26 cellular contexts compared by ENCODE assay signal in genomic region chr5:66739923-66740322, GRCh38.
"Had no signal": no experiment of that assay in that cellular context is flagged by ENCODE, and none has a peak within 500 bp of the region (broad histone marks: within the 10 kb centered on the region; RNA-seq: fewer than 3 reads in every experiment).

No MANE protein-coding gene starts in this region.

- H3K36me3 ChIP-seq: ascending aorta, esophagus muscularis mucosa, gastroesophageal sphincter, heart left ventricle, right atrium auricular region, transverse colon, vagina had no signal

- H3K27ac Mint-ChIP-seq: activated CD4-positive, alpha-beta T cell treated with anti-CD3 and anti-CD28 coated beads, Interleukin-2, amount 10 ng/mL, durations not matched to agents 7 days and 5 days; activated naive CD4-positive, alpha-beta T cell treated with anti-CD3 and anti-CD28 coated beads, Interleukin-2, amount 10 ng/mL, durations not matched to agents 7 days and 5 days; activated naive CD8-positive, alpha-beta T cell treated with anti-CD3 and anti-CD28 coated beads, Interleukin-2, amount 50 U/mL, for 24 hours; dendritic cell treated with granulocyte-macrophage colony-stimulating factor and Interleukin-4, amounts not matched to agents 40 ng/mL and 50 ng/mL, for 4 days; immature natural killer cell; memory B cell; naive thymus-derived CD4-positive, alpha-beta T cell; T-helper 1 cell treated with Interleukin-12 subunit alpha and Interleukin-12 subunit beta and Interleukin-4 antibody, amounts not matched to agents 30 μg/mL and 1 μg/mL, for 36 hours had no signal

- H3K27me3 ChIP-seq: ascending aorta, esophagus muscularis mucosa, heart left ventricle, right atrium auricular region, vagina had no signal

- H3K27me3 Mint-ChIP-seq: dendritic cell treated with granulocyte-macrophage colony-stimulating factor and Interleukin-4, amounts not matched to agents 40 ng/mL and 50 ng/mL, for 4 days; memory B cell had no signal

- DNase-seq: activated CD4-positive, alpha-beta T cell treated with anti-CD3 and anti-CD28 coated beads, Interleukin-2, amount 10 ng/mL, durations not matched to agents 7 days and 5 days; activated CD8-positive, alpha-beta memory T cell treated with anti-CD3 and anti-CD28 coated beads for 24 hours; activated CD8-positive, alpha-beta memory T cell treated with anti-CD3 and anti-CD28 coated beads, Interleukin-2, amount 50 U/mL, for 48 hours; activated effector memory CD4-positive, alpha-beta T cell treated with Interleukin-2 at 50 U/mL for 16 hours; activated naive CD4-positive, alpha-beta T cell treated with anti-CD3 and anti-CD28 coated beads, Interleukin-2, amount 10 ng/mL, durations not matched to agents 7 days and 5 days; activated naive CD8-positive, alpha-beta T cell treated with anti-CD3 and anti-CD28 coated beads, Interleukin-2, amount 50 U/mL, for 24 hours; activated T-cell treated with anti-CD3 and anti-CD28 coated beads, Interleukin-2, amount 50 U/mL, for 48 hours; cerebellar nuclear complex; effector CD8-positive, alpha-beta T cell; heart left ventricle; immature natural killer cell; kidney glomerular epithelial cell; naive thymus-derived CD4-positive, alpha-beta T cell; nucleus accumbens; stimulated activated naive CD8-positive, alpha-beta T cell treated with anti-CD3 and anti-CD28 coated beads, Interleukin-15, Interleukin-2, amounts not matched to agents 100 U/mL and 50 U/mL, for 24 hours; substantia nigra; transverse colon had no signal

- H3K36me3 Mint-ChIP-seq: activated naive CD4-positive, alpha-beta T cell treated with anti-CD3 and anti-CD28 coated beads, Interleukin-2, amount 10 ng/mL, durations not matched to agents 7 days and 5 days; immature natural killer cell; naive thymus-derived CD4-positive, alpha-beta T cell had no signal

- ATAC-seq: activated CD4-positive, CD25-positive, alpha-beta regulatory T cell treated with anti-CD3 and anti-CD28 coated beads, Interleukin-2, amount 50 U/mL, for 24 hours; activated naive CD8-positive, alpha-beta T cell treated with anti-CD3 and anti-CD28 coated beads, Interleukin-2, amount 50 U/mL, for 24 hours; gastroesophageal sphincter; naive thymus-derived CD4-positive, alpha-beta T cell; stimulated activated naive CD8-positive, alpha-beta T cell treated with anti-CD3 and anti-CD28 coated beads, Interleukin-15, Interleukin-2, amounts not matched to agents 100 U/mL and 50 U/mL, for 24 hours had no signal

- H3K4me3 ChIP-seq: ascending aorta, esophagus muscularis mucosa, gastroesophageal sphincter, heart left ventricle, right atrium auricular region, transverse colon, vagina had no signal

- H3K9me3 Mint-ChIP-seq: activated CD4-positive, alpha-beta T cell treated with anti-CD3 and anti-CD28 coated beads, Interleukin-2, amount 10 ng/mL, durations not matched to agents 7 days and 5 days; activated naive CD4-positive, alpha-beta T cell treated with anti-CD3 and anti-CD28 coated beads, Interleukin-2, amount 10 ng/mL, durations not matched to agents 7 days and 5 days; activated naive CD8-positive, alpha-beta T cell treated with anti-CD3 and anti-CD28 coated beads, Interleukin-2, amount 50 U/mL, for 24 hours; memory B cell; T-helper 1 cell treated with Interleukin-12 subunit alpha and Interleukin-12 subunit beta and Interleukin-4 antibody, amounts not matched to agents 30 μg/mL and 1 μg/mL, for 36 hours had no signal

- H3K4me3 Mint-ChIP-seq: activated CD4-positive, alpha-beta T cell treated with anti-CD3 and anti-CD28 coated beads, Interleukin-2, amount 10 ng/mL, durations not matched to agents 7 days and 5 days; activated naive CD4-positive, alpha-beta T cell treated with anti-CD3 and anti-CD28 coated beads, Interleukin-2, amount 10 ng/mL, durations not matched to agents 7 days and 5 days; activated naive CD8-positive, alpha-beta T cell treated with anti-CD3 and anti-CD28 coated beads, Interleukin-2, amount 50 U/mL, for 24 hours; dendritic cell treated with granulocyte-macrophage colony-stimulating factor and Interleukin-4, amounts not matched to agents 40 ng/mL and 50 ng/mL, for 4 days; immature natural killer cell; memory B cell; naive thymus-derived CD4-positive, alpha-beta T cell; T-helper 1 cell treated with Interleukin-12 subunit alpha and Interleukin-12 subunit beta and Interleukin-4 antibody, amounts not matched to agents 30 μg/mL and 1 μg/mL, for 36 hours had no signal

- H3K9me3 ChIP-seq: ascending aorta, esophagus muscularis mucosa, gastroesophageal sphincter, heart left ventricle, right atrium auricular region, transverse colon, vagina had no signal

- H3K4me1 ChIP-seq: ascending aorta, gastroesophageal sphincter, vagina had no signal

- H3K27ac ChIP-seq: ascending aorta, esophagus muscularis mucosa, gastroesophageal sphincter, right atrium auricular region, transverse colon, vagina had no signal

- H3K4me1 Mint-ChIP-seq: immature natural killer cell had no signal
